In genomic region chr4:108337923-108338322, GRCh38 we compare ENCODE assay signal across 18 cellular contexts.
DNase-seq lines count a peak whose midpoint lies in the region; ATAC-seq and TF ChIP-seq lines count a peak whose summit lies in the region.
"Had no signal": no experiment of that assay in that cellular context is flagged by ENCODE, and none has a peak within 500 bp of the region (broad histone marks: within the 10 kb centered on the region; RNA-seq: fewer than 3 reads in every experiment).

No MANE protein-coding gene starts in this region.

- H3K4me1 Mint-ChIP-seq in GM23338, result peaks cover 12% of the 10 kb centered on the region

- peak; percentile 50 for DNase-seq in AG10803 (ENCODE audit: low read depth)
- DNase-seq in HT-29 (ENCODE audit: low spot score), result peak; percentile 9
- DNase-seq in adipocyte (ENCODE audit: low read depth), result peak; percentile 10
- peak; percentile 65 for DNase-seq in iris pigment epithelial cell (ENCODE audit: low read depth)
- no peak for DNase-seq in NCI-H1105 treated with DMSO at 0.1 percent for 48 hours (lab: John Stamatoyannopoulos, UW)
- no peak for DNase-seq in GM23338 (ENCODE audit: low spot score)
- DNase-seq: activated CD4-positive, CD25-positive, alpha-beta regulatory T cell; DMS79; immature natural killer cell; NCI-H1105; NCI-H446 treated with DMSO at 0.1 percent for 48 hours; PC-3; spleen; stimulated activated naive CD8-positive, alpha-beta T cell treated with anti-CD3 and anti-CD28 coated beads, Interleukin-15, amount 100 ng/mL, for 72 hours; SW 1271 had no signal

- no peak overlapping the region for H2AFZ ChIP-seq in GM23338

- no peaks in the 10 kb centered on the region for H3K36me3 ChIP-seq in adipocyte (ENCODE audit: control insufficient read depth, insufficient read depth, low read length, severe bottlenecking)
- H3K36me3 ChIP-seq in GM23338 (ENCODE audit: insufficient read depth), result no peaks in the 10 kb centered on the region
- H3K36me3 ChIP-seq: spleen had no signal

- H3K9ac ChIP-seq in adipocyte (ENCODE audit: low read length), result no peak overlapping the region

- no peak for TF ChIP-seq CTCF in AG10803 (conservative IDR thresholded peaks at IDR 0.05; ENCODE audit: low read length)
- TF ChIP-seq CTCF in GM23338 (conservative IDR thresholded peaks at IDR 0.05; ENCODE audit: low read depth in 2 of 2), result no peak

- H3K79me2 ChIP-seq in GM23338 (replicated peaks; ENCODE audit: insufficient read depth), result no peaks in the 10 kb centered on the region

- no peak overlapping the region for H3K27ac Mint-ChIP-seq in GM23338
- H3K27ac Mint-ChIP-seq: immature natural killer cell had no signal

- H3K36me3 Mint-ChIP-seq in GM23338 (ENCODE audit: low read depth), result no peaks in the 10 kb centered on the region
- H3K36me3 Mint-ChIP-seq: immature natural killer cell had no signal

- H3K9me3 Mint-ChIP-seq in GM23338, result no peaks in the 10 kb centered on the region
- H3K9me3 Mint-ChIP-seq: stimulated activated naive CD8-positive, alpha-beta T cell treated with anti-CD3 and anti-CD28 coated beads, Interleukin-15, amount 100 ng/mL, for 72 hours had no signal

- no peaks in the 10 kb centered on the region for H4K20me1 ChIP-seq in GM23338 (replicated peaks; ENCODE audit: insufficient read depth)

- H3K27me3 Mint-ChIP-seq in GM23338 (ENCODE audit: insufficient read depth, low read depth, poor library complexity), result no peaks in the 10 kb centered on the region
- H3K27me3 Mint-ChIP-seq: stimulated activated naive CD8-positive, alpha-beta T cell treated with anti-CD3 and anti-CD28 coated beads, Interleukin-15, amount 100 ng/mL, for 72 hours had no signal

- no peak overlapping the region for H3K27ac ChIP-seq in GM23338 (ENCODE audit: low read depth)
- H3K27ac ChIP-seq: spleen had no signal

- no peak overlapping the region for H3K4me3 ChIP-seq in AG10803 (ENCODE audit: low read length)
- H3K4me3 ChIP-seq in adipocyte (ENCODE audit: low read length), result no peak overlapping the region
- no peak overlapping the region for H3K4me3 ChIP-seq in GM23338
- H3K4me3 ChIP-seq: GM12878, spleen had no signal

- no peaks in the 10 kb centered on the region for H3F3A ChIP-seq in GM23338 (replicated peaks; ENCODE audit: low read depth)

- H3K4me2 ChIP-seq in GM23338, result no peak overlapping the region

- no peak for ATAC-seq in GM19324 (IDR thresholded peaks at IDR 0.05; ENCODE audit: low FRiP score, unreplicated experiment)
- ATAC-seq in GM23338, result no peak
- no peak for ATAC-seq in GM18519 (IDR thresholded peaks at IDR 0.05; ENCODE audit: low FRiP score, unreplicated experiment)
- ATAC-seq: GM12878; PC-3; stimulated activated naive CD8-positive, alpha-beta T cell treated with anti-CD3 and anti-CD28 coated beads, Interleukin-15, amount 100 ng/mL, for 72 hours had no signal

- H3K27me3 ChIP-seq in adipocyte (replicated peaks; ENCODE audit: control insufficient read depth, insufficient read depth, low read length) (peaks cover 28% of the 10 kb centered on the region), GM23338 (ENCODE audit: insufficient read depth) (no peaks in the 10 kb centered on the region)
- H3K27me3 ChIP-seq: spleen had no signal

- peaks cover 5% of the 10 kb centered on the region for H3K4me1 ChIP-seq in adipocyte (ENCODE audit: control insufficient read depth, insufficient read depth, low read length)
- peaks cover 12% of the 10 kb centered on the region for H3K4me1 ChIP-seq in GM23338 (ENCODE audit: insufficient read depth)

- H3K9me2 ChIP-seq in GM23338 (ENCODE audit: insufficient read depth), result no peaks in the 10 kb centered on the region

- no peak overlapping the region for H3K4me3 Mint-ChIP-seq in GM23338
- H3K4me3 Mint-ChIP-seq: immature natural killer cell; stimulated activated naive CD8-positive, alpha-beta T cell treated with anti-CD3 and anti-CD28 coated beads, Interleukin-15, amount 100 ng/mL, for 72 hours had no signal

- no peaks in the 10 kb centered on the region for H3K9me3 ChIP-seq in adipocyte (ENCODE audit: control insufficient read depth, low read length)
- H3K9me3 ChIP-seq: spleen had no signal

TF ChIP-seq in GM23338, 12 proteins besides CTCF, POLR2A, EP300 and RAD21:
- TF ChIP-seq ETS1 (IDR thresholded peaks at IDR 0.05), result no peak
- no peak for TF ChIP-seq EZH2 (IDR thresholded peaks at IDR 0.05; ENCODE audit: low read depth, unreplicated experiment)
- TF ChIP-seq POLR2AphosphoS5 (IDR thresholded peaks at IDR 0.05; ENCODE audit: low read depth), result no peak

Comparison
In these comparisons a context has a peak if more than half of its experiments do, and no peak if none do; other contexts are left out.
1. DNase-seq: peak in AG10803 (single experiment), HT-29 (single experiment), adipocyte (single experiment) and iris pigment epithelial cell (single experiment); none in NCI-H1105 treated with DMSO at 0.1 percent for 48 hours (single experiment) and GM23338 (single experiment).